In genomic region chr10:62636825-62637248, GRCh38 we compare ENCODE assay signal across 8 cellular contexts.
DNase-seq lines count a peak whose midpoint lies in the region; ATAC-seq and TF ChIP-seq lines count a peak whose summit lies in the region.

No MANE protein-coding gene starts in this region.

- in situ Hi-C loops in brain microvascular endothelial cell (cut with HindIII; ENCODE audit: low pct_ligation_motif_present, low sequenced_read_pairs) = no loop called here

- no peak overlapping the region for H3K4me3 Mint-ChIP-seq in Calu3 (ENCODE audit: low read depth, unreplicated experiment)
- H3K4me3 Mint-ChIP-seq in activated T-cell treated with anti-CD3 and anti-CD28 coated beads, Interleukin-2, amount 50 U/mL, for 24 hours = no peak overlapping the region

- no peaks in the 10 kb centered on the region for H3K9me3 Mint-ChIP-seq in Calu3 (ENCODE audit: low read depth, unreplicated experiment)
- H3K9me3 Mint-ChIP-seq in activated T-cell treated with anti-CD3 and anti-CD28 coated beads, Interleukin-2, amount 50 U/mL, for 24 hours = no peaks in the 10 kb centered on the region

- peak overlapping the region; percentile 80 for H3K4me2 ChIP-seq in MM.1S (ENCODE audit: low read depth, low read length)

- H3F3A ChIP-seq in MM.1S (ENCODE audit: insufficient read depth, low read length) = peaks cover 24% of the 10 kb centered on the region

- no peak for ATAC-seq in HG03520 (IDR thresholded peaks at IDR 0.05; ENCODE audit: unreplicated experiment)
- ATAC-seq in mucosa of descending colon = no peak
- ATAC-seq in GM21526 (IDR thresholded peaks at IDR 0.05; ENCODE audit: low FRiP score, unreplicated experiment) = no peak

- H3K79me2 ChIP-seq in MM.1S (ENCODE audit: low read length) = no peaks in the 10 kb centered on the region

- H3K4me1 Mint-ChIP-seq in Calu3 (ENCODE audit: low read depth, unreplicated experiment) = no peaks in the 10 kb centered on the region
- peaks cover 21% of the 10 kb centered on the region for H3K4me1 Mint-ChIP-seq in activated T-cell treated with anti-CD3 and anti-CD28 coated beads, Interleukin-2, amount 50 U/mL, for 24 hours (ENCODE audit: low read depth)

- TF ChIP-seq CTCF in Calu3 (IDR thresholded peaks at IDR 0.05; ENCODE audit: unreplicated experiment) (no peak), MM.1S (IDR thresholded peaks at IDR 0.05; ENCODE audit: low read length) (peak; percentile 51), brain microvascular endothelial cell (IDR thresholded peaks at IDR 0.05; ENCODE audit: low read depth, low read length, missing control alignments) (peak; percentile 43), neutrophil (IDR thresholded peaks at IDR 0.05) (no peak), mucosa of descending colon (IDR thresholded peaks at IDR 0.05) (no peak)

- no peaks in the 10 kb centered on the region for H4K20me1 ChIP-seq in MM.1S (ENCODE audit: insufficient read depth, low read length)

- BruUV-seq in Calu3 (replicated peaks; lab: Mats Ljungman, UMichigan) = no TSS peak

- H3K9me3 ChIP-seq in MM.1S (replicated peaks; ENCODE audit: insufficient read depth, low read length) = no peaks in the 10 kb centered on the region
- H3K9me3 ChIP-seq in neutrophil = no peaks in the 10 kb centered on the region
- H3K9me3 ChIP-seq in mucosa of descending colon = no peaks in the 10 kb centered on the region

- DNase-seq in Calu3 (peak; percentile 17), MM.1S (peak; percentile 46), brain microvascular endothelial cell (no peak), mucosa of descending colon (no peak)
- DNase-seq in activated T-cell treated with anti-CD3 and anti-CD28 coated beads, Interleukin-2, amount 50 U/mL, for 24 hours = no peak

- H3K4me3 ChIP-seq in MM.1S (ENCODE audit: low read length) (peak overlapping the region; percentile 28), brain microvascular endothelial cell (ENCODE audit: low read depth, low read length) (peak overlapping the region; percentile 13), neutrophil (ENCODE audit: low read depth in 1 of 2, low read length in 1 of 2) (peak overlapping the region; percentile 54 to 55), mucosa of descending colon (no peak overlapping the region)

- H3K4me1 ChIP-seq in MM.1S (ENCODE audit: low read length) = peaks cover 32% of the 10 kb centered on the region
- peaks cover 77 to 79% of the 10 kb centered on the region in 2 experiments for H3K4me1 ChIP-seq in neutrophil (ENCODE audit: control insufficient read depth in 1 of 2, insufficient read depth in 1 of 2, low read depth in 1 of 2, low read length in 1 of 2)
- peaks cover 5% of the 10 kb centered on the region for H3K4me1 ChIP-seq in mucosa of descending colon (ENCODE audit: low read depth)

- H3K36me3 ChIP-seq in MM.1S (replicated peaks; ENCODE audit: insufficient read depth, low read length) (no peaks in the 10 kb centered on the region), brain microvascular endothelial cell (replicated peaks) (no peaks in the 10 kb centered on the region), neutrophil (no peaks in the 10 kb centered on the region), mucosa of descending colon (ENCODE audit: low read depth) (no peaks in the 10 kb centered on the region)

- H3K27me3 Mint-ChIP-seq in Calu3 (ENCODE audit: unreplicated experiment) = no peaks in the 10 kb centered on the region
- H3K27me3 Mint-ChIP-seq in activated T-cell treated with anti-CD3 and anti-CD28 coated beads, Interleukin-2, amount 50 U/mL, for 24 hours = no peaks in the 10 kb centered on the region

- peak overlapping the region; percentile 42; the same call in 1 of the 2 replicates for H3K9ac ChIP-seq in MM.1S (ENCODE audit: low read length)

- H2AFZ ChIP-seq in MM.1S (ENCODE audit: low read length) = no peak overlapping the region

- H3K27ac ChIP-seq in MM.1S (ENCODE audit: low read length) = peak overlapping the region; percentile 92
- H3K27ac ChIP-seq in brain microvascular endothelial cell = no peak overlapping the region
- peak overlapping the region; percentile 87 for H3K27ac ChIP-seq in neutrophil

- no peaks in the 10 kb centered on the region for H3K9me2 ChIP-seq in MM.1S (replicated peaks; ENCODE audit: insufficient read depth, low read length)

- H3K27me3 ChIP-seq in MM.1S (replicated peaks; ENCODE audit: insufficient read depth, low read length) = no peaks in the 10 kb centered on the region
- H3K27me3 ChIP-seq in brain microvascular endothelial cell (replicated peaks) = no peaks in the 10 kb centered on the region
- H3K27me3 ChIP-seq in neutrophil = no peaks in the 10 kb centered on the region

- intact Hi-C loops in Calu3 (cut with micrococcal nuclease; ENCODE audit: unreplicated experiment) = loop anchor here (10.0 kb wide), 1 partner anchor 98 kb away; no protein-coding TSS in a partner anchor
- intact Hi-C loops in mucosa of descending colon (cut with DNase I, micrococcal nuclease) = no loop called here

- no peaks in the 10 kb centered on the region for H3K36me3 Mint-ChIP-seq in Calu3 (ENCODE audit: insufficient read depth, unreplicated experiment)
- H3K36me3 Mint-ChIP-seq in activated T-cell treated with anti-CD3 and anti-CD28 coated beads, Interleukin-2, amount 50 U/mL, for 24 hours (ENCODE audit: low read depth) = no peaks in the 10 kb centered on the region

- CTCF ChIA-PET in Calu3 (lab: Charles Lee) = interaction anchor here (0.7 to 0.9 kb wide), 2 partner anchors 156 to 422 kb away, joined by 3 to 6 read pairs; no protein-coding TSS in a partner anchor

- no peak overlapping the region for H3K27ac Mint-ChIP-seq in Calu3 (ENCODE audit: unreplicated experiment)
- H3K27ac Mint-ChIP-seq in activated T-cell treated with anti-CD3 and anti-CD28 coated beads, Interleukin-2, amount 50 U/mL, for 24 hours = no peak overlapping the region

Comparison
In these comparisons a context has a peak if more than half of its experiments do, and no peak if none do; other contexts are left out.
1. DNase-seq: peak in Calu3 (single experiment) and MM.1S (single experiment); none in brain microvascular endothelial cell (single experiment), activated T-cell treated with anti-CD3 and anti-CD28 coated beads, Interleukin-2, amount 50 U/mL, for 24 hours (single experiment) and mucosa of descending colon (0 of 3).
2. CTCF ChIP-seq: peak in MM.1S (single experiment) and brain microvascular endothelial cell (single experiment); none in Calu3 (single experiment), neutrophil (single experiment) and mucosa of descending colon (single experiment).